Comparison of ENCODE assay signal across 8 cellular contexts in genomic region chr11:121655481-121656332, GRCh38.
A peak's percentile ranks its signal among the peaks of the same experiment; 100 is the strongest.
DNase-seq lines count a peak whose midpoint lies in the region; ATAC-seq and TF ChIP-seq lines count a peak whose summit lies in the region.

No MANE protein-coding gene starts in this region.

- no peaks in the 10 kb centered on the region for H4K20me1 ChIP-seq in OCI-LY3 (ENCODE audit: insufficient read depth, low read length)

- POLR2A ChIA-PET in Caco-2 (lab: Charles Lee): no interaction called here

- CTCF ChIA-PET in Caco-2 (lab: Charles Lee): interaction anchor here (0.6 to 1.9 kb wide), 7 partner anchors 10 to 1125 kb away, joined by 3 to 11 read pairs (median 3); no protein-coding TSS in a partner anchor

- H3K27me3 ChIP-seq in Caco-2 (replicated peaks; ENCODE audit: control insufficient read depth, insufficient read depth, low read length) (no peaks in the 10 kb centered on the region), OCI-LY3 (ENCODE audit: low read depth, low read length) (0 out of 2 replicates have a peak, but pooled peaks cover 5% of the 10 kb centered on the region)

- peak overlapping the region; percentile 74 for H3K4me2 ChIP-seq in OCI-LY3 (ENCODE audit: low read length)

- H3K4me1 ChIP-seq in Caco-2: peaks cover 12% of the 10 kb centered on the region; the same call in 1 of the 2 replicates
- H3K4me1 ChIP-seq in OCI-LY3 (ENCODE audit: low read length): peaks cover 22% of the 10 kb centered on the region

- peak overlapping the region; percentile 31; the same call in 1 of the 2 replicates for H3K27ac ChIP-seq in OCI-LY3 (ENCODE audit: low read length)

- no peaks in the 10 kb centered on the region for H3K4me1 Mint-ChIP-seq in Caco-2 (ENCODE audit: low read depth, unreplicated experiment)

- H3K4me3 Mint-ChIP-seq in Caco-2 (ENCODE audit: unreplicated experiment): peak overlapping the region; percentile 72

- no peaks in the 10 kb centered on the region for H3K36me3 Mint-ChIP-seq in Caco-2 (ENCODE audit: insufficient read depth, unreplicated experiment)

- H3K9me3 ChIP-seq in Caco-2 (no peaks in the 10 kb centered on the region), OCI-LY3 (ENCODE audit: insufficient read depth, low read length) (no peaks in the 10 kb centered on the region)

- intact Hi-C loops in Caco-2 (cut with micrococcal nuclease; ENCODE audit: unreplicated experiment): loop anchor here (1.0 to 5.0 kb wide), 8 partner anchors 207 to 850 kb away; no protein-coding TSS in a partner anchor

- peak overlapping the region; percentile 71 for H2AFZ ChIP-seq in OCI-LY3 (ENCODE audit: low read depth, low read length)

- H3K79me2 ChIP-seq in OCI-LY3 (ENCODE audit: low read length): no peaks in the 10 kb centered on the region

- H3K27ac Mint-ChIP-seq in Caco-2 (ENCODE audit: unreplicated experiment): peak overlapping the region; percentile 8

- TF ChIP-seq CTCF in Caco-2 (IDR thresholded peaks at IDR 0.05; ENCODE audit: insufficient read depth in 1 of 2, low read depth in 1 of 2, low read length in 1 of 2, severe bottlenecking in 1 of 2, unreplicated experiment in 1 of 2) (peak; percentile 87 to 99), OCI-LY3 (IDR thresholded peaks at IDR 0.05; ENCODE audit: low read depth, low read length) (peak; percentile 83), epithelial cell of proximal tubule (conservative IDR thresholded peaks at IDR 0.05; ENCODE audit: low read depth, low read length) (peak; percentile 81)

- H3K9ac ChIP-seq in OCI-LY3 (ENCODE audit: low read length): peak overlapping the region; percentile 68

- peak overlapping the region; percentile 37 for H3K4me3 ChIP-seq in Caco-2 (ENCODE audit: low read depth, low read length)
- H3K4me3 ChIP-seq in OCI-LY3 (ENCODE audit: low read length): peak overlapping the region; percentile 80
- H3K4me3 ChIP-seq in epithelial cell of proximal tubule (ENCODE audit: low read depth, low read length): peak overlapping the region; percentile 55

- DNase-seq in Caco-2 (peak; percentile 83 to 92), HT1080 (ENCODE audit: low read depth) (peak; percentile 82), epithelial cell of proximal tubule (ENCODE audit: low read depth) (peak; percentile 27), mucosa of gallbladder (ENCODE audit: low spot score) (peak; percentile 88)
- peak; percentile 67 for DNase-seq in activated T-cell treated with anti-CD3 and anti-CD28 coated beads, Interleukin-2, amount 50 U/mL, for 1 hour
- DNase-seq in stimulated activated CD8-positive, alpha-beta memory T cell treated with anti-CD3 and anti-CD28 coated beads, Interleukin-4, amount 100 ng/mL, for 24 hours (ENCODE audit: low read depth): peak; percentile 52

- H3K9me3 Mint-ChIP-seq in Caco-2 (ENCODE audit: unreplicated experiment): no peaks in the 10 kb centered on the region

- peak; percentile 89 for ATAC-seq in GM21367 (IDR thresholded peaks at IDR 0.05; ENCODE audit: unreplicated experiment)

- no TSS peak for BruUV-seq in Caco-2 (replicated peaks; lab: Mats Ljungman, UMichigan)

- peaks cover 25% of the 10 kb centered on the region for H3K27me3 Mint-ChIP-seq in Caco-2 (ENCODE audit: insufficient read depth, unreplicated experiment)

- no peaks in the 10 kb centered on the region for H3K36me3 ChIP-seq in Caco-2 (ENCODE audit: control insufficient read depth, insufficient read depth, low read length)
- no peaks in the 10 kb centered on the region for H3K36me3 ChIP-seq in OCI-LY3 (replicated peaks; ENCODE audit: low read depth, low read length)

Comparison
In these comparisons a context has a peak if more than half of its experiments do, and no peak if none do; other contexts are left out.
1. Peak in every context shown above with its lines: DNase-seq, ATAC-seq, H3K4me3 ChIP-seq and H3K27ac ChIP-seq.
2. DNase-seq: peak in every context shown above with its lines; median percentile 88 in mucosa of gallbladder; 88 in Caco-2; 82 in HT1080; 67 in activated T-cell treated with anti-CD3 and anti-CD28 coated beads, Interleukin-2, amount 50 U/mL, for 1 hour; 52 in stimulated activated CD8-positive, alpha-beta memory T cell treated with anti-CD3 and anti-CD28 coated beads, Interleukin-4, amount 100 ng/mL, for 24 hours; 27 in epithelial cell of proximal tubule.